Comparison of ENCODE assay signal across 17 cellular contexts in the genomic region with DNA sequence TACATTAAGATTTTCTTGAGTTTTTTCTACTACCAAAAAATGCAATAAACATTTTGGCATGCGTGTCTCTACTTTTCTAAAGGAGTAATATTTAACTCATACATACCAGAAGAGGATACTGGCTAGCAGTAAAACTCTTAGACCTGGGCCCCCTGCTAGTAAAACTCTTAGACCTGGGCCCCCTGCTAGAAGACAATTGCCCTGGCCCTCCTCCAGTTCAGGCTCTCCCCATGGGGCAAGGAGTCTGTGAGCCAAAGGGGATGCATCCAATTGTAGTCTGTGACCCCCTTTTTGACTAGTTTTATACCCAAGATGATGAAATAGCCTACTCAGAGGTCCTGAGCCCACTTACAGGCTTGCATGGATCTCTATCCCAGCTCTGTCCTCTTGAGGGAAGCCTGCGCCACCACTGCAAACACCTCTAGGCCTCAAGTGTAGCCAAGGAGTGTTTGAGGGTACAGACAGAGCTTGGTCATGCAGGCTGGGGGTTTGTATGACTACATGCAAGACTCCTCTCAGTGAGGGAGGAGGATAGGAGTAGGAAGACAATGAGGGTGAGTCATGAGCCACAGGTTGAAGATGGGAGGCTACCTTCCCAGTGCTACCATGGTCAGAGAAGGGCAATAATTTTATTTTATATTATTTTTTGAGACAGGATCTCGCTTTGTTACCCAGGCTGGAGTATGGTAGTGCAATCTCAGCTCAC. TPM values are rescaled to one million over a fixed set of nuclear protein-coding genes. Genes with fewer than 3 reads are reported as not detected.
A peak's percentile ranks its signal among the peaks of the same experiment; 100 is the strongest.
DNase-seq lines count a peak whose midpoint lies in the region; ATAC-seq and TF ChIP-seq lines count a peak whose summit lies in the region.
"Had no signal": no experiment of that assay in that cellular context is flagged by ENCODE, and none has a peak within 500 bp of the region (broad histone marks: within the 10 kb centered on the region; RNA-seq: fewer than 3 reads in every experiment).

No MANE protein-coding gene starts in this region.

- ATAC-seq in activated naive CD4-positive, alpha-beta T cell treated with anti-CD3 and anti-CD28 coated beads, Interleukin-2, amount 50 U/mL, for 72 hours: peak; percentile 82 to 88
- ATAC-seq in stimulated activated naive CD8-positive, alpha-beta T cell treated with anti-CD3 and anti-CD28 coated beads, Interleukin-15, Interleukin-2, amounts not matched to agents 100 U/mL and 50 U/mL, for 24 hours: peak; percentile 99
- ATAC-seq: pancreas; right lobe of liver; Right ventricle myocardium inferior; stimulated activated memory B cell treated with anti-CD40 and anti-IgM and Interleukin-4, amounts not matched to agents 10 μg/mL and 1 μg/mL and 100 μg/mL, for 72 hours had no signal

- no peak overlapping the region for H3K27ac Mint-ChIP-seq in activated naive CD4-positive, alpha-beta T cell treated with anti-CD3 and anti-CD28 coated beads, Interleukin-2, amount 50 U/mL, for 72 hours
- no peak overlapping the region for H3K27ac Mint-ChIP-seq in activated naive CD4-positive, alpha-beta T cell treated with anti-CD3 and anti-CD28 coated beads, Interleukin-2, amount 10 ng/mL, durations not matched to agents 7 days and 5 days
- H3K27ac Mint-ChIP-seq in mesothelial cell of epicardium: no peak overlapping the region
- H3K27ac Mint-ChIP-seq: activated CD4-positive, alpha-beta T cell treated with anti-CD3 and anti-CD28 coated beads, Interleukin-2, amount 10 ng/mL, durations not matched to agents 24 days and 14 days; stimulated activated memory B cell treated with anti-CD40 and anti-IgM and Interleukin-4, amounts not matched to agents 10 μg/mL and 1 μg/mL and 100 μg/mL, for 72 hours had no signal

- TF ChIP-seq EP300 in tibial nerve (IDR thresholded peaks at IDR 0.05): no peak

- H3K4me1 ChIP-seq in tibial nerve: no peaks in the 10 kb centered on the region
- H3K4me1 ChIP-seq: adrenal gland, right lobe of liver had no signal

- H3K27me3 ChIP-seq in tibial nerve: no peaks in the 10 kb centered on the region
- H3K27me3 ChIP-seq: adrenal gland, pancreas, right lobe of liver had no signal

- no peak for DNase-seq in activated naive CD4-positive, alpha-beta T cell treated with anti-CD3 and anti-CD28 coated beads, Interleukin-2, amount 50 U/mL, for 72 hours (ENCODE audit: low spot score in 2 of 2)
- no peak for DNase-seq in activated naive CD4-positive, alpha-beta T cell treated with anti-CD3 and anti-CD28 coated beads, Interleukin-2, amount 10 ng/mL, durations not matched to agents 7 days and 5 days
- peak; percentile 49 for DNase-seq in NB4 (ENCODE audit: low read depth)
- DNase-seq in epithelial cell of esophagus (ENCODE audit: low read depth): peak; percentile 44
- no peak for DNase-seq in stimulated activated naive CD8-positive, alpha-beta T cell treated with anti-CD3 and anti-CD28 coated beads, Interleukin-15, Interleukin-2, amounts not matched to agents 100 U/mL and 50 U/mL, for 24 hours
- no peak for DNase-seq in mesothelial cell of epicardium (ENCODE audit: low spot score in 2 of 2, unreplicated experiment in 2 of 2)
- DNase-seq in tibial nerve (ENCODE audit: low spot score in 2 of 2): no peak
- DNase-seq: activated CD4-positive, alpha-beta T cell treated with anti-CD3 and anti-CD28 coated beads, Interleukin-2, amount 10 ng/mL, durations not matched to agents 24 days and 14 days; activated T-cell treated with anti-CD3 and anti-CD28 coated beads, Interleukin-2, amount 50 U/mL, for 1 hour; adrenal gland; NCI-H1417 treated with DMSO at 0.1 percent for 48 hours; NCI-H748 treated with DMSO at 0.1 percent for 48 hours; pancreas; right lobe of liver had no signal

- H3K36me3 Mint-ChIP-seq in activated naive CD4-positive, alpha-beta T cell treated with anti-CD3 and anti-CD28 coated beads, Interleukin-2, amount 50 U/mL, for 72 hours: peaks cover 0 to 5% of the 10 kb centered on the region in 2 donors
- H3K36me3 Mint-ChIP-seq in activated naive CD4-positive, alpha-beta T cell treated with anti-CD3 and anti-CD28 coated beads, Interleukin-2, amount 10 ng/mL, durations not matched to agents 7 days and 5 days: peaks cover 7% of the 10 kb centered on the region
- no peaks in the 10 kb centered on the region for H3K36me3 Mint-ChIP-seq in mesothelial cell of epicardium
- H3K36me3 Mint-ChIP-seq: stimulated activated memory B cell treated with anti-CD40 and anti-IgM and Interleukin-4, amounts not matched to agents 10 μg/mL and 1 μg/mL and 100 μg/mL, for 72 hours had no signal

- H3K9me3 Mint-ChIP-seq in activated naive CD4-positive, alpha-beta T cell treated with anti-CD3 and anti-CD28 coated beads, Interleukin-2, amount 50 U/mL, for 72 hours: peaks cover 0 to 4% of the 10 kb centered on the region in 2 donors
- no peaks in the 10 kb centered on the region for H3K9me3 Mint-ChIP-seq in activated naive CD4-positive, alpha-beta T cell treated with anti-CD3 and anti-CD28 coated beads, Interleukin-2, amount 10 ng/mL, durations not matched to agents 7 days and 5 days
- peaks cover 6% of the 10 kb centered on the region for H3K9me3 Mint-ChIP-seq in mesothelial cell of epicardium
- H3K9me3 Mint-ChIP-seq: stimulated activated memory B cell treated with anti-CD40 and anti-IgM and Interleukin-4, amounts not matched to agents 10 μg/mL and 1 μg/mL and 100 μg/mL, for 72 hours had no signal

- no peak for TF ChIP-seq CTCF in NB4 (IDR thresholded peaks at IDR 0.05; ENCODE audit: low read depth, low read length)
- no peak for TF ChIP-seq CTCF in epithelial cell of esophagus (IDR thresholded peaks at IDR 0.05; ENCODE audit: insufficient read depth, low read depth, low read length, missing control alignments)
- no peak for TF ChIP-seq CTCF in mesothelial cell of epicardium (IDR thresholded peaks at IDR 0.05; ENCODE audit: unreplicated experiment)
- TF ChIP-seq CTCF in tibial nerve (IDR thresholded peaks at IDR 0.05): no peak

- H3K27me3 Mint-ChIP-seq in activated naive CD4-positive, alpha-beta T cell treated with anti-CD3 and anti-CD28 coated beads, Interleukin-2, amount 10 ng/mL, durations not matched to agents 7 days and 5 days: no peaks in the 10 kb centered on the region
- peaks cover 2% of the 10 kb centered on the region for H3K27me3 Mint-ChIP-seq in mesothelial cell of epicardium (ENCODE audit: low read depth)
- H3K27me3 Mint-ChIP-seq: activated CD4-positive, alpha-beta T cell treated with anti-CD3 and anti-CD28 coated beads, Interleukin-2, amount 10 ng/mL, durations not matched to agents 24 days and 14 days; stimulated activated memory B cell treated with anti-CD40 and anti-IgM and Interleukin-4, amounts not matched to agents 10 μg/mL and 1 μg/mL and 100 μg/mL, for 72 hours had no signal

- no peaks in the 10 kb centered on the region for H3K4me1 Mint-ChIP-seq in activated naive CD4-positive, alpha-beta T cell treated with anti-CD3 and anti-CD28 coated beads, Interleukin-2, amount 10 ng/mL, durations not matched to agents 7 days and 5 days
- peaks cover 6% of the 10 kb centered on the region for H3K4me1 Mint-ChIP-seq in mesothelial cell of epicardium
- H3K4me1 Mint-ChIP-seq: stimulated activated memory B cell treated with anti-CD40 and anti-IgM and Interleukin-4, amounts not matched to agents 10 μg/mL and 1 μg/mL and 100 μg/mL, for 72 hours had no signal

- H3K27ac ChIP-seq in tibial nerve: no peak overlapping the region
- H3K27ac ChIP-seq: adrenal gland, pancreas, right lobe of liver, thoracic aorta had no signal

- no peaks in the 10 kb centered on the region for H3K36me3 ChIP-seq in tibial nerve
- H3K36me3 ChIP-seq: adrenal gland, pancreas, right lobe of liver, thoracic aorta had no signal

- CTCF ChIA-PET in activated naive CD4-positive, alpha-beta T cell treated with anti-CD3 and anti-CD28 coated beads, Interleukin-2, amount 10 ng/mL, durations not matched to agents 7 days and 5 days (lab: Charles Lee): no interaction called here

- no peak overlapping the region for H3K4me3 ChIP-seq in NB4 (ENCODE audit: low read depth, low read length)
- H3K4me3 ChIP-seq in epithelial cell of esophagus (ENCODE audit: low read length): no peak overlapping the region
- no peak overlapping the region for H3K4me3 ChIP-seq in tibial nerve
- H3K4me3 ChIP-seq: adrenal gland, pancreas, right lobe of liver, thoracic aorta had no signal

- H3K4me3 Mint-ChIP-seq in activated naive CD4-positive, alpha-beta T cell treated with anti-CD3 and anti-CD28 coated beads, Interleukin-2, amount 10 ng/mL, durations not matched to agents 7 days and 5 days: no peak overlapping the region
- H3K4me3 Mint-ChIP-seq in mesothelial cell of epicardium: no peak overlapping the region
- H3K4me3 Mint-ChIP-seq: activated CD4-positive, alpha-beta T cell treated with anti-CD3 and anti-CD28 coated beads, Interleukin-2, amount 10 ng/mL, durations not matched to agents 24 days and 14 days; stimulated activated memory B cell treated with anti-CD40 and anti-IgM and Interleukin-4, amounts not matched to agents 10 μg/mL and 1 μg/mL and 100 μg/mL, for 72 hours had no signal

- WGBS in tibial nerve, 2 donors: 77 to 83% methylated on average over 3 of the region's 3 CpGs

- no peak for TF ChIP-seq POLR2A in NB4 (IDR thresholded peaks at IDR 0.05; ENCODE audit: extremely low read depth, insufficient read length)
- no peak for TF ChIP-seq POLR2A in tibial nerve (IDR thresholded peaks at IDR 0.05)

- no peaks in the 10 kb centered on the region for H3K9me3 ChIP-seq in tibial nerve
- H3K9me3 ChIP-seq: adrenal gland, pancreas, right lobe of liver, thoracic aorta had no signal

RNA-seq across cellular contexts. Expression of gene PGAP1, which starts 45.2 kb away (rescaled TPM):
- total RNA-seq in activated naive CD4-positive, alpha-beta T cell treated with anti-CD3 and anti-CD28 coated beads, Interleukin-2, amount 50 U/mL, for 72 hours: 10 to 100 TPM; 40.2 to 52.1 TPM
- total RNA-seq in mesothelial cell of epicardium (55.0 to 56.9 TPM (median 55.6 TPM) in 3 replicates), tibial nerve (10 to 100 TPM in 3 of 4 donors, 1 to 10 TPM in 1; 8.0 to 13.3 (median 12.7) TPM)

Comparison
In these comparisons a context has a peak if more than half of its experiments do, and no peak if none do; other contexts are left out.
1. DNase-seq: peak in NB4 (single experiment) and epithelial cell of esophagus (single experiment); none in activated naive CD4-positive, alpha-beta T cell treated with anti-CD3 and anti-CD28 coated beads, Interleukin-2, amount 50 U/mL, for 72 hours (0 of 2), activated naive CD4-positive, alpha-beta T cell treated with anti-CD3 and anti-CD28 coated beads, Interleukin-2, amount 10 ng/mL, durations not matched to agents 7 days and 5 days (single experiment), stimulated activated naive CD8-positive, alpha-beta T cell treated with anti-CD3 and anti-CD28 coated beads, Interleukin-15, Interleukin-2, amounts not matched to agents 100 U/mL and 50 U/mL, for 24 hours (single experiment), mesothelial cell of epicardium (0 of 2) and tibial nerve (0 of 2).